Comparison of ENCODE assay signal across 1 cellular context in the genomic region with DNA sequence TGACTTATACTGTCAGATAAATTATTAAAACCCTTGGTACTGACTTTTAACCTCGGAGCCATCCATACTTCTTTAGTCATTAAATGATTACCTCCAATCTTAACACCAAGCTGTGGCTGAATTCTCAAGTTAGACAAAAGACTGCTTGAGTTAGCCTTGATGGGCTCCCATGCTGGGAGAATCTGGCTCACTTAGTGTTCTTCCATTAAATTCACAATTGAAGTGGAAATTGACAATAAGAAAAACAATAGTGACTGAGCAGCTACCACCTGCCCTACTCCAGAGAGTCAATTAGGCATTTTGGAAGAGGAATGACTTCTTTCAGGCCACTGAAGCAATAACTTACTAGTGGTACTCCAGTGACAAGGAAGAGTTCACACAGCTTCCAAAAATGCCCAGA.
TF ChIP-seq lines count a peak whose summit lies in the region.

No MANE protein-coding gene starts in this region.

TF ChIP-seq in WTC11, 78 proteins besides CTCF, POLR2A, EP300 and RAD21 (continued from another document):
- TF ChIP-seq, protein P1, sequence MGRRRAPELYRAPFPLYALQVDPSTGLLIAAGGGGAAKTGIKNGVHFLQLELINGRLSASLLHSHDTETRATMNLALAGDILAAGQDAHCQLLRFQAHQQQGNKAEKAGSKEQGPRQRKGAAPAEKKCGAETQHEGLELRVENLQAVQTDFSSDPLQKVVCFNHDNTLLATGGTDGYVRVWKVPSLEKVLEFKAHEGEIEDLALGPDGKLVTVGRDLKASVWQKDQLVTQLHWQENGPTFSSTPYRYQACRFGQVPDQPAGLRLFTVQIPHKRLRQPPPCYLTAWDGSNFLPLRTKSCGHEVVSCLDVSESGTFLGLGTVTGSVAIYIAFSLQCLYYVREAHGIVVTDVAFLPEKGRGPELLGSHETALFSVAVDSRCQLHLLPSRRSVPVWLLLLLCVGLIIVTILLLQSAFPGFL (CRISPR knock-in tag; IDR thresholded peaks at IDR 0.05; ENCODE audit: borderline replicate concordance), result no peak
- no peak for TF ChIP-seq ESRRA (CRISPR knock-in tag; IDR thresholded peaks at IDR 0.05; ENCODE audit: borderline replicate concordance)
- TF ChIP-seq ETV6 (CRISPR knock-in tag; IDR thresholded peaks at IDR 0.05), result no peak
- TF ChIP-seq, protein P2, sequence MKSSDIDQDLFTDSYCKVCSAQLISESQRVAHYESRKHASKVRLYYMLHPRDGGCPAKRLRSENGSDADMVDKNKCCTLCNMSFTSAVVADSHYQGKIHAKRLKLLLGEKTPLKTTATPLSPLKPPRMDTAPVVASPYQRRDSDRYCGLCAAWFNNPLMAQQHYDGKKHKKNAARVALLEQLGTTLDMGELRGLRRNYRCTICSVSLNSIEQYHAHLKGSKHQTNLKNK (CRISPR knock-in tag; IDR thresholded peaks at IDR 0.05), result no peak
- TF ChIP-seq GRHL2 (CRISPR knock-in tag; IDR thresholded peaks at IDR 0.05; ENCODE audit: insufficient replicate concordance, severe bottlenecking), result no peak
- no peak for TF ChIP-seq FOXJ3 (CRISPR knock-in tag; IDR thresholded peaks at IDR 0.05; ENCODE audit: borderline replicate concordance)
- TF ChIP-seq, protein P3, sequence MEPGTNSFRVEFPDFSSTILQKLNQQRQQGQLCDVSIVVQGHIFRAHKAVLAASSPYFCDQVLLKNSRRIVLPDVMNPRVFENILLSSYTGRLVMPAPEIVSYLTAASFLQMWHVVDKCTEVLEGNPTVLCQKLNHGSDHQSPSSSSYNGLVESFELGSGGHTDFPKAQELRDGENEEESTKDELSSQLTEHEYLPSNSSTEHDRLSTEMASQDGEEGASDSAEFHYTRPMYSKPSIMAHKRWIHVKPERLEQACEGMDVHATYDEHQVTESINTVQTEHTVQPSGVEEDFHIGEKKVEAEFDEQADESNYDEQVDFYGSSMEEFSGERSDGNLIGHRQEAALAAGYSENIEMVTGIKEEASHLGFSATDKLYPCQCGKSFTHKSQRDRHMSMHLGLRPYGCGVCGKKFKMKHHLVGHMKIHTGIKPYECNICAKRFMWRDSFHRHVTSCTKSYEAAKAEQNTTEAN (CRISPR knock-in tag; IDR thresholded peaks at IDR 0.05), result no peak
- TF ChIP-seq, protein P4, sequence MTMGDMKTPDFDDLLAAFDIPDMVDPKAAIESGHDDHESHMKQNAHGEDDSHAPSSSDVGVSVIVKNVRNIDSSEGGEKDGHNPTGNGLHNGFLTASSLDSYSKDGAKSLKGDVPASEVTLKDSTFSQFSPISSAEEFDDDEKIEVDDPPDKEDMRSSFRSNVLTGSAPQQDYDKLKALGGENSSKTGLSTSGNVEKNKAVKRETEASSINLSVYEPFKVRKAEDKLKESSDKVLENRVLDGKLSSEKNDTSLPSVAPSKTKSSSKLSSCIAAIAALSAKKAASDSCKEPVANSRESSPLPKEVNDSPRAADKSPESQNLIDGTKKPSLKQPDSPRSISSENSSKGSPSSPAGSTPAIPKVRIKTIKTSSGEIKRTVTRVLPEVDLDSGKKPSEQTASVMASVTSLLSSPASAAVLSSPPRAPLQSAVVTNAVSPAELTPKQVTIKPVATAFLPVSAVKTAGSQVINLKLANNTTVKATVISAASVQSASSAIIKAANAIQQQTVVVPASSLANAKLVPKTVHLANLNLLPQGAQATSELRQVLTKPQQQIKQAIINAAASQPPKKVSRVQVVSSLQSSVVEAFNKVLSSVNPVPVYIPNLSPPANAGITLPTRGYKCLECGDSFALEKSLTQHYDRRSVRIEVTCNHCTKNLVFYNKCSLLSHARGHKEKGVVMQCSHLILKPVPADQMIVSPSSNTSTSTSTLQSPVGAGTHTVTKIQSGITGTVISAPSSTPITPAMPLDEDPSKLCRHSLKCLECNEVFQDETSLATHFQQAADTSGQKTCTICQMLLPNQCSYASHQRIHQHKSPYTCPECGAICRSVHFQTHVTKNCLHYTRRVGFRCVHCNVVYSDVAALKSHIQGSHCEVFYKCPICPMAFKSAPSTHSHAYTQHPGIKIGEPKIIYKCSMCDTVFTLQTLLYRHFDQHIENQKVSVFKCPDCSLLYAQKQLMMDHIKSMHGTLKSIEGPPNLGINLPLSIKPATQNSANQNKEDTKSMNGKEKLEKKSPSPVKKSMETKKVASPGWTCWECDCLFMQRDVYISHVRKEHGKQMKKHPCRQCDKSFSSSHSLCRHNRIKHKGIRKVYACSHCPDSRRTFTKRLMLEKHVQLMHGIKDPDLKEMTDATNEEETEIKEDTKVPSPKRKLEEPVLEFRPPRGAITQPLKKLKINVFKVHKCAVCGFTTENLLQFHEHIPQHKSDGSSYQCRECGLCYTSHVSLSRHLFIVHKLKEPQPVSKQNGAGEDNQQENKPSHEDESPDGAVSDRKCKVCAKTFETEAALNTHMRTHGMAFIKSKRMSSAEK (CRISPR knock-in tag; IDR thresholded peaks at IDR 0.05; ENCODE audit: borderline replicate concordance), result no peak
- no peak for TF ChIP-seq SOX15 (CRISPR knock-in tag; IDR thresholded peaks at IDR 0.05)
- TF ChIP-seq, protein P5, sequence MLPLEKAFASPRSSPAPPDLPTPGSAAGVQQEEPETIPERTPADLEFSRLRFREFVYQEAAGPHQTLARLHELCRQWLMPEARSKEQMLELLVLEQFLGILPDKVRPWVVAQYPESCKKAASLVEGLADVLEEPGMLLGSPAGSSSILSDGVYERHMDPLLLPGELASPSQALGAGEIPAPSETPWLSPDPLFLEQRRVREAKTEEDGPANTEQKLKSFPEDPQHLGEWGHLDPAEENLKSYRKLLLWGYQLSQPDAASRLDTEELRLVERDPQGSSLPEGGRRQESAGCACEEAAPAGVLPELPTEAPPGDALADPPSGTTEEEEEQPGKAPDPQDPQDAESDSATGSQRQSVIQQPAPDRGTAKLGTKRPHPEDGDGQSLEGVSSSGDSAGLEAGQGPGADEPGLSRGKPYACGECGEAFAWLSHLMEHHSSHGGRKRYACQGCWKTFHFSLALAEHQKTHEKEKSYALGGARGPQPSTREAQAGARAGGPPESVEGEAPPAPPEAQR (CRISPR knock-in tag; IDR thresholded peaks at IDR 0.05), result no peak
- TF ChIP-seq, protein P6, sequence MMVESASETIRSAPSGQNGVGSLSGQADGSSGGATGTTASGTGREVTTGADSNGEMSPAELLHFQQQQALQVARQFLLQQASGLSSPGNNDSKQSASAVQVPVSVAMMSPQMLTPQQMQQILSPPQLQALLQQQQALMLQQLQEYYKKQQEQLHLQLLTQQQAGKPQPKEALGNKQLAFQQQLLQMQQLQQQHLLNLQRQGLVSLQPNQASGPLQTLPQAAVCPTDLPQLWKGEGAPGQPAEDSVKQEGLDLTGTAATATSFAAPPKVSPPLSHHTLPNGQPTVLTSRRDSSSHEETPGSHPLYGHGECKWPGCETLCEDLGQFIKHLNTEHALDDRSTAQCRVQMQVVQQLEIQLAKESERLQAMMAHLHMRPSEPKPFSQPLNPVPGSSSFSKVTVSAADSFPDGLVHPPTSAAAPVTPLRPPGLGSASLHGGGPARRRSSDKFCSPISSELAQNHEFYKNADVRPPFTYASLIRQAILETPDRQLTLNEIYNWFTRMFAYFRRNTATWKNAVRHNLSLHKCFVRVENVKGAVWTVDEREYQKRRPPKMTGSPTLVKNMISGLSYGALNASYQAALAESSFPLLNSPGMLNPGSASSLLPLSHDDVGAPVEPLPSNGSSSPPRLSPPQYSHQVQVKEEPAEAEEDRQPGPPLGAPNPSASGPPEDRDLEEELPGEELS (CRISPR knock-in tag; IDR thresholded peaks at IDR 0.05), result no peak
TF ChIP-seq in WTC11: peak in this region for 0.
